In the genomic region with DNA sequence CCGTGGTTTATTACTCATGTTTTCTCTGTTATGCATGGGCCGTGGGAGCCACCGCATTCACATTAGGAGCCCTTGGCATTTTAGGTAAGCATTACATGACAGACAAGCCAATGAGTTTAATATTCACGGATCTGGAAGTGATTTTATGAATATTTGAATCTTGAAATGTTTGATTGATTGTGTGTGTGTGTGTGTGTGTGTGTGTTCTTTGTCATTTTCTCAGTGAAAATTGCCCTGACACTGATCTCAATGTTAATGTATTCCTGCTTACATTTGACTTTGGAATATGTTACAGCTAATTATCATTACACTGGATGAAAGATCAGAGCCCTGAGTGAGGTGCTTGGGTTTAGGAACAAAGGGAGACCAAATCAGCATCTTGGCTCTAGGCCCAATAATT, we compare ENCODE assay signal across 12 cellular contexts. TPM values are rescaled to one million over a fixed set of nuclear protein-coding genes. Genes with fewer than 3 reads are reported as not detected.
DNase-seq lines count a peak whose midpoint lies in the region; ATAC-seq, FAIRE-seq and TF ChIP-seq lines count a peak whose summit lies in the region.
"Had no signal": no experiment of that assay in that cellular context is flagged by ENCODE, and none has a peak within 500 bp of the region (broad histone marks: within the 10 kb centered on the region; RNA-seq: fewer than 3 reads in every experiment).

No MANE protein-coding gene starts in this region.

- 0 out of 2 replicates have a peak overlapping the region, but pooled peaks have one; percentile 3 for H2AFZ ChIP-seq in K562 (ENCODE audit: low read depth, low read length)

- H3K27ac ChIP-seq in K562 (ENCODE audit: extremely low read depth, low read depth, low read length) (no peak overlapping the region), left lung (no peak overlapping the region)
- H3K27ac ChIP-seq: SJCRH30 had no signal

- no peak overlapping the region for H3K9ac ChIP-seq in K562 (ENCODE audit: insufficient read depth in 1 of 2, low read depth in 2 of 2, low read length in 2 of 2)

- no peaks in the 10 kb centered on the region for H3K36me3 Mint-ChIP-seq in activated T-helper 1 cell treated with anti-CD3 and anti-CD28 coated beads, Interleukin-12 subunit alpha, Interleukin-12 subunit beta, Interleukin-2, Interleukin-4 antibody, amounts not matched to agents 30 ng/mL and 10 ng/mL and 1 ng/mL, durations not matched to agents 14 hours and 24 hours and 36 hours (ENCODE audit: low read depth)

- no peak overlapping the region for H3K4me2 ChIP-seq in K562 (ENCODE audit: insufficient read depth, low read length)

- intact Hi-C loops in K562 (cut with micrococcal nuclease): no loop called here
- intact Hi-C loops in left lung (cut with DNase I): no loop called here
- intact Hi-C loops in activated T-helper 1 cell treated with anti-CD3 and anti-CD28 coated beads, Interleukin-12 subunit alpha, Interleukin-12 subunit beta, Interleukin-2, Interleukin-4 antibody, amounts not matched to agents 30 ng/mL and 10 ng/mL and 1 ng/mL, durations not matched to agents 14 hours and 24 hours and 36 hours (cut with micrococcal nuclease): no loop called here

- H3K4me1 ChIP-seq in K562 (replicated peaks in 1 of 2; ENCODE audit: control insufficient read depth in 2 of 2, insufficient read depth in 2 of 2, low read length in 2 of 2) (peaks cover 0 to 2% of the 10 kb centered on the region in 2 experiments; a peak in 1 of 5 replicates), left lung (no peaks in the 10 kb centered on the region)
- H3K4me1 ChIP-seq: SJCRH30 had no signal

- TF ChIP-seq POLR2A in K562 (conservative IDR thresholded peaks at IDR 0.05): no peak

- H3K27me3 ChIP-seq in K562 (ENCODE audit: control insufficient read depth in 2 of 2, insufficient read depth in 2 of 2, low read length in 2 of 2) (no peaks in the 10 kb centered on the region), left lung (no peaks in the 10 kb centered on the region)
- H3K27me3 ChIP-seq: MG63, SJCRH30 had no signal

- no peaks in the 10 kb centered on the region for H3K79me2 ChIP-seq in K562 (ENCODE audit: control insufficient read depth, insufficient read depth, low read length)

- POLR2A ChIA-PET in K562 (lab: Yijun Ruan, JAX): no interaction called here

- no peak for FAIRE-seq in K562 (lab: Jason Lieb, UNC)

- ATAC-seq in K562 (no peak), left lung (no peak)

- no peaks in the 10 kb centered on the region for H3K27me3 Mint-ChIP-seq in activated T-helper 1 cell treated with anti-CD3 and anti-CD28 coated beads, Interleukin-12 subunit alpha, Interleukin-12 subunit beta, Interleukin-2, Interleukin-4 antibody, amounts not matched to agents 30 ng/mL and 10 ng/mL and 1 ng/mL, durations not matched to agents 14 hours and 24 hours and 36 hours (ENCODE audit: insufficient read depth)

- no peaks in the 10 kb centered on the region for H4K20me1 ChIP-seq in K562 (replicated peaks; ENCODE audit: control insufficient read depth, insufficient read depth, low read length)

- no peak for TF ChIP-seq EP300 in K562 (IDR thresholded peaks at IDR 0.05; ENCODE audit: low read length)

- DNase-seq in COR-L47 (lab: John Stamatoyannopoulos, UW) (peak; percentile 83), DMS 273 (lab: John Stamatoyannopoulos, UW; ENCODE audit: unreplicated experiment) (peak; percentile 83), NCI-H2171 treated with DMSO at 0.1 percent for 48 hours (lab: John Stamatoyannopoulos, UW) (peak; percentile 86), K562 (ENCODE audit: extremely low read depth in 1 of 4, low spot score in 3 of 4) (no peak), left lung (no peak), GOT3 (lab: John Stamatoyannopoulos, UW) (no peak)
- no peak for DNase-seq in activated T-helper 1 cell treated with anti-CD3 and anti-CD28 coated beads, Interleukin-12 subunit alpha, Interleukin-12 subunit beta, Interleukin-2, Interleukin-4 antibody, amounts not matched to agents 30 ng/mL and 10 ng/mL and 1 ng/mL, durations not matched to agents 14 hours and 24 hours and 36 hours (ENCODE audit: low spot score)
- DNase-seq: H9, Karpas-422, MG63, SJCRH30 had no signal

- H3K4me3 ChIP-seq in K562 (no peak overlapping the region), left lung (no peak overlapping the region)
- H3K4me3 ChIP-seq: MG63, SJCRH30 had no signal

- CTCF ChIA-PET in K562 (lab: Yijun Ruan, JAX; ENCODE audit: low intra/inter-chr PET ratio): no interaction called here

- H3K36me3 ChIP-seq in K562 (ENCODE audit: control insufficient read depth, insufficient read depth, low read length) (no peaks in the 10 kb centered on the region), left lung (no peaks in the 10 kb centered on the region)
- H3K36me3 ChIP-seq: MG63, SJCRH30 had no signal

- BruUV-seq in K562 (replicated peaks; lab: Mats Ljungman, UMichigan): no TSS peak

- no peaks in the 10 kb centered on the region; the same call in 1 of the 2 replicates for H3K9me3 ChIP-seq in K562 (replicated peaks; ENCODE audit: control insufficient read depth, insufficient read depth, low read depth, low read length)
- peaks cover 0 to under 1% of the 10 kb centered on the region in 2 donors for H3K9me3 ChIP-seq in left lung
- H3K9me3 ChIP-seq: MG63, SJCRH30 had no signal

- H3K27ac Mint-ChIP-seq in activated T-helper 1 cell treated with anti-CD3 and anti-CD28 coated beads, Interleukin-12 subunit alpha, Interleukin-12 subunit beta, Interleukin-2, Interleukin-4 antibody, amounts not matched to agents 30 ng/mL and 10 ng/mL and 1 ng/mL, durations not matched to agents 14 hours and 24 hours and 36 hours: no peak overlapping the region
- H3K27ac Mint-ChIP-seq: H9 had no signal

- TF ChIP-seq CTCF in K562 (IDR thresholded peaks at IDR 0.05 in 2 of 3, conservative IDR thresholded peaks at IDR 0.05 in 1 of 3; ENCODE audit: insufficient read depth in 2 of 3, low read depth in 1 of 3, low read length in 3 of 3) (no peak), left lung (IDR thresholded peaks at IDR 0.05) (no peak)

- no peak for TF ChIP-seq RAD21 in K562 (CRISPR knock-in tag; conservative IDR thresholded peaks at IDR 0.05 in 1 of 2, IDR thresholded peaks at IDR 0.05 in 1 of 2)

- WGBS in K562 (ENCODE audit: insufficient coverage, low coverage, missing lambda C conversion rate): 18% methylated on average over 4 of the region's 4 CpGs

- no peaks in the 10 kb centered on the region for H3K9me3 Mint-ChIP-seq in activated T-helper 1 cell treated with anti-CD3 and anti-CD28 coated beads, Interleukin-12 subunit alpha, Interleukin-12 subunit beta, Interleukin-2, Interleukin-4 antibody, amounts not matched to agents 30 ng/mL and 10 ng/mL and 1 ng/mL, durations not matched to agents 14 hours and 24 hours and 36 hours
- H3K9me3 Mint-ChIP-seq: H9 had no signal

- in situ Hi-C loops in K562 (cut with MboI): no loop called here

- H3K4me1 Mint-ChIP-seq in activated T-helper 1 cell treated with anti-CD3 and anti-CD28 coated beads, Interleukin-12 subunit alpha, Interleukin-12 subunit beta, Interleukin-2, Interleukin-4 antibody, amounts not matched to agents 30 ng/mL and 10 ng/mL and 1 ng/mL, durations not matched to agents 14 hours and 24 hours and 36 hours (ENCODE audit: low read depth): no peaks in the 10 kb centered on the region

- H3K4me3 Mint-ChIP-seq in activated T-helper 1 cell treated with anti-CD3 and anti-CD28 coated beads, Interleukin-12 subunit alpha, Interleukin-12 subunit beta, Interleukin-2, Interleukin-4 antibody, amounts not matched to agents 30 ng/mL and 10 ng/mL and 1 ng/mL, durations not matched to agents 14 hours and 24 hours and 36 hours: no peak overlapping the region
- H3K4me3 Mint-ChIP-seq: H9 had no signal

- H3K9me1 ChIP-seq in K562 (ENCODE audit: control insufficient read depth, insufficient read depth, low read length): no peaks in the 10 kb centered on the region

TF ChIP-seq in K562, 482 proteins besides CTCF, POLR2A, EP300 and RAD21 (continues in another document):
- TF ChIP-seq ZNF668 (CRISPR knock-in tag; IDR thresholded peaks at IDR 0.05): no peak
- no peak for TF ChIP-seq DNMT1 (IDR thresholded peaks at IDR 0.05)
- TF ChIP-seq ZNF431 (CRISPR knock-in tag; IDR thresholded peaks at IDR 0.05): no peak
- TF ChIP-seq, protein P1, sequence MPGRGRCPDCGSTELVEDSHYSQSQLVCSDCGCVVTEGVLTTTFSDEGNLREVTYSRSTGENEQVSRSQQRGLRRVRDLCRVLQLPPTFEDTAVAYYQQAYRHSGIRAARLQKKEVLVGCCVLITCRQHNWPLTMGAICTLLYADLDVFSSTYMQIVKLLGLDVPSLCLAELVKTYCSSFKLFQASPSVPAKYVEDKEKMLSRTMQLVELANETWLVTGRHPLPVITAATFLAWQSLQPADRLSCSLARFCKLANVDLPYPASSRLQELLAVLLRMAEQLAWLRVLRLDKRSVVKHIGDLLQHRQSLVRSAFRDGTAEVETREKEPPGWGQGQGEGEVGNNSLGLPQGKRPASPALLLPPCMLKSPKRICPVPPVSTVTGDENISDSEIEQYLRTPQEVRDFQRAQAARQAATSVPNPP (IDR thresholded peaks at IDR 0.05; ENCODE audit: borderline replicate concordance, insufficient read depth, insufficient read length): no peak
- no peak for TF ChIP-seq RNF2 (IDR thresholded peaks at IDR 0.05)
- no peak for TF ChIP-seq ILK (tag; IDR thresholded peaks at IDR 0.05; ENCODE audit: borderline replicate concordance, low read depth)
- no peak for TF ChIP-seq SREBF2 (CRISPR knock-in tag; IDR thresholded peaks at IDR 0.05)
- TF ChIP-seq NUFIP1 (IDR thresholded peaks at IDR 0.05; ENCODE audit: partially characterized antibody): no peak

RNA-seq across cellular contexts. Expression of a gene that starts 5.0 kb away (rescaled TPM):
- total RNA-seq in K562 (2011; cell fraction: chromatin; rRNA removed; ENCODE audit: low replicate concordance): not detected in 2 replicates
- not detected in 2 replicates for total RNA-seq in K562 (2011; cell fraction: nucleolus; rRNA removed)
- total RNA-seq in K562 (2011; cell fraction: nucleoplasm; rRNA removed): not detected in 2 replicates
- total RNA-seq in K562 (2014; rRNA removed) (not detected in 2 replicates), K562 (2014; rRNA removed; fragmentation: Illumina TruSeq; extraction: Trizol) (not detected in 2 replicates), K562 (2015; rRNA removed; fragmentation: Illumina TruSeq; extraction: Trizol) (not detected in 2 replicates), K562 (2021) (not detected in 2 replicates), left lung (not detected)
- polyA plus RNA-seq in K562 (2011; rRNA removed) (not detected in 2 replicates), K562 (2014; fragmentation: Illumina TruSeq; extraction: Trizol) (not detected in 2 replicates), K562 (2014; fragmentation: Nextera tagmentation; extraction: Ambion mirVana) (under 1 TPM in 1 of 2 experiments, not detected in 1; 0.07 TPM), K562 (2014; rRNA removed) (not detected in 2 replicates)
- not detected in 2 replicates for polyA plus RNA-seq in K562 (2011; cell fraction: cytosol; rRNA removed)
- not detected in 2 replicates for polyA plus RNA-seq in K562 (2011; cell fraction: nucleus; rRNA removed)
- polyA plus RNA-seq in K562 (2012): 0.04 TPM in 1 of 2 replicates, not detected in the other
- polyA minus RNA-seq in K562 (2011; rRNA and poly(A)+ RNA removed): not detected in 2 replicates
- not detected in 2 replicates for polyA minus RNA-seq in K562 (2011; cell fraction: cytosol; rRNA and poly(A)+ RNA removed)
- polyA minus RNA-seq in K562 (2011; cell fraction: nucleus; rRNA and poly(A)+ RNA removed): not detected in 2 replicates
- total RNA-seq in activated T-helper 1 cell treated with anti-CD3 and anti-CD28 coated beads, Interleukin-12 subunit alpha, Interleukin-12 subunit beta, Interleukin-2, Interleukin-4 antibody, amounts not matched to agents 30 ng/mL and 10 ng/mL and 1 ng/mL, durations not matched to agents 14 hours and 24 hours and 36 hours: not detected in 2 replicates
- total RNA-seq: H9, HT-29, SJCRH30 had no signal

Comparison
In these comparisons a context has a peak if more than half of its experiments do, and no peak if none do; other contexts are left out.
1. DNase-seq: peak in COR-L47 (single experiment), DMS 273 (single experiment) and NCI-H2171 treated with DMSO at 0.1 percent for 48 hours (single experiment); none in K562 (0 of 4), left lung (0 of 2), activated T-helper 1 cell treated with anti-CD3 and anti-CD28 coated beads, Interleukin-12 subunit alpha, Interleukin-12 subunit beta, Interleukin-2, Interleukin-4 antibody, amounts not matched to agents 30 ng/mL and 10 ng/mL and 1 ng/mL, durations not matched to agents 14 hours and 24 hours and 36 hours (single experiment) and GOT3 (single experiment).